In the genomic region with DNA sequence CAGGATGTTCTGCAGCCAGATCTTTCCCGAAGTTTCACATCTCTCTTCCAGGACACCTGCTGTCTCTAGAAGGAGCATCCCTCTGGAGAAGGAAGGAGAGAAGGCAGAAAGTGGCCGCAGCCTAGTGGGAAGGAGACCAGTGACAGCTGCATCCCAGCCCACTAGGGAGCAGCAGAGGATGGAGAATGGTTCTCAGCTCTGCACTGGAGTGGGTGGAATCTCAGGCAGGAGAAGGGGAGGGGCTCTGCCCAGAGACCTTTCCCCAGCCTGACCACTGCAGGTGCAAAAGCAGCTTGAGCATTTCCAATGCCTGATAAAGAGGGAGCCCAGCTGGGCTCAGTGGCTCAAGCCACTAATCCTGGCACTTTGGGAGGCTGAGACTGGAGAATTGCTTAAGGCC, we compare ENCODE assay signal across 8 cellular contexts. TPM values are rescaled to one million over a fixed set of nuclear protein-coding genes. Genes with fewer than 3 reads are reported as not detected.
A peak's percentile ranks its signal among the peaks of the same experiment; 100 is the strongest.
DNase-seq lines count a peak whose midpoint lies in the region; ATAC-seq and TF ChIP-seq lines count a peak whose summit lies in the region.

No MANE protein-coding gene starts in this region.

- 6 to 10% methylated on average over 2 of the region's 2 CpGs for WGBS in thyroid gland, 2 donors

- no peak for TF ChIP-seq POLR2A in HCT116 (IDR thresholded peaks at IDR 0.05; ENCODE audit: borderline replicate concordance, extremely low read depth, insufficient read depth, insufficient read length)
- no peak for TF ChIP-seq POLR2A in thyroid gland (IDR thresholded peaks at IDR 0.05)

- peak; percentile 93 for TF ChIP-seq RAD21 in HCT116 (IDR thresholded peaks at IDR 0.05; ENCODE audit: low read depth)

- DNase-seq in AG09319 (ENCODE audit: extremely low read depth, low read depth), result no peak
- DNase-seq in HCT116 (ENCODE audit: low read depth, low spot score), result peak; percentile 60
- DNase-seq in NCI-H446 treated with DMSO at 0.1 percent for 48 hours (lab: John Stamatoyannopoulos, UW), result peak; percentile 4
- peak; percentile 82 for DNase-seq in astrocyte of the hippocampus (ENCODE audit: low read depth, low spot score)
- DNase-seq in hypothalamus (lab: John Stamatoyannopoulos, UW), result peak in 41 of 51 donors; percentile 6 to 78 (median 43)
- peak; percentile 70 to 73 for DNase-seq in thyroid gland
- DNase-seq in activated gamma-delta T cell (lab: John Stamatoyannopoulos, UW), result no peak

- H3K9me3 ChIP-seq in HCT116 (ENCODE audit: control insufficient read depth in 1 of 2, insufficient read depth in 1 of 2, low read depth in 1 of 2, low read length in 2 of 2) (no peaks in the 10 kb centered on the region), thyroid gland (no peaks in the 10 kb centered on the region)

- H2AFZ ChIP-seq in HCT116 (ENCODE audit: low read depth, low read length, poor library complexity, severe bottlenecking), result no peak overlapping the region

- peak; percentile 70 for TF ChIP-seq CTCF in AG09319 (IDR thresholded peaks at IDR 0.05; ENCODE audit: low read depth, low read length)
- peak; percentile 80 to 91 (median 86) for TF ChIP-seq CTCF in HCT116 (IDR thresholded peaks at IDR 0.05 in 2 of 3, conservative IDR thresholded peaks at IDR 0.05 in 1 of 3; ENCODE audit: borderline replicate concordance in 1 of 3, insufficient read depth in 1 of 3, low read depth in 2 of 3, low read length in 2 of 3)
- TF ChIP-seq CTCF in thyroid gland (IDR thresholded peaks at IDR 0.05), result peak in 5 of 6 experiments; percentile 41 to 81 (median 68)

- POLR2A ChIA-PET in HCT116 (lab: Charles Lee), result no interaction called here

- ATAC-seq in HCT116 (peak; percentile 92), GM21423 (IDR thresholded peaks at IDR 0.05; ENCODE audit: unreplicated experiment) (no peak)

- H3K4me1 ChIP-seq in HCT116 (ENCODE audit: control insufficient read depth in 1 of 2, insufficient read depth in 2 of 2, low read length in 2 of 2) (peaks cover 2 to 3% of the 10 kb centered on the region in 2 experiments; a peak in 1 of 4 replicates), thyroid gland (peaks cover 15 to 20% of the 10 kb centered on the region in 2 donors)

- H3K9ac ChIP-seq in HCT116 (ENCODE audit: low read length), result no peak overlapping the region

- H3K4me2 ChIP-seq in HCT116 (ENCODE audit: low read length), result no peak overlapping the region

- BruUV-seq in HCT116 (replicated peaks; lab: Mats Ljungman, UMichigan), result no TSS peak

- H3K36me3 ChIP-seq in HCT116 (ENCODE audit: control insufficient read depth in 1 of 2, insufficient read depth in 2 of 2, low read length in 2 of 2), result no peaks in the 10 kb centered on the region
- H3K36me3 ChIP-seq in thyroid gland, result no peaks in the 10 kb centered on the region

- H3K4me3 ChIP-seq in HCT116 (replicated peaks in 1 of 2; ENCODE audit: low read depth in 1 of 2, low read length in 2 of 2), result no peak overlapping the region
- H3K4me3 ChIP-seq in thyroid gland (replicated peaks in 1 of 3), result no peak overlapping the region

- no peaks in the 10 kb centered on the region for H3K9me2 ChIP-seq in HCT116 (ENCODE audit: insufficient read depth)

- CTCF ChIA-PET in HCT116 (lab: Charles Lee), result interaction anchor here (0.6 to 2.9 kb wide), 16 partner anchors 57 to 419 kb away, joined by 3 to 31 read pairs (median 6); a partner anchor contains a TSS

- peaks cover 4% of the 10 kb centered on the region; the same call in 1 of the 2 replicates for H3K27me3 ChIP-seq in HCT116 (ENCODE audit: insufficient read depth, low read length)
- H3K27me3 ChIP-seq in thyroid gland, result no peaks in the 10 kb centered on the region

- H3K79me2 ChIP-seq in HCT116 (ENCODE audit: insufficient read depth, low read length), result no peaks in the 10 kb centered on the region

- H3K27ac ChIP-seq in HCT116 (ENCODE audit: low read depth, low read length) (no peak overlapping the region), thyroid gland (no peak overlapping the region)

- intact Hi-C loops in HCT116 (cut with micrococcal nuclease), result loop anchor here (1.0 to 5.0 kb wide), 5 partner anchors 60 to 677 kb away; no protein-coding TSS in a partner anchor
- intact Hi-C loops in thyroid gland (cut with DNase I), result loop anchor here (2.0 to 5.0 kb wide), 2 partner anchors 235 to 315 kb away; no protein-coding TSS in a partner anchor

- H4K20me1 ChIP-seq in HCT116 (ENCODE audit: insufficient read depth), result no peaks in the 10 kb centered on the region

- RAD21 ChIA-PET in HCT116 (lab: Charles Lee; ENCODE audit: low non-redundant PET in 1 of 2, low total read pairs in 2 of 2, uncharacterized antibody in 2 of 2, unreplicated experiment in 2 of 2), result interaction anchor here (1.0 to 1.6 kb wide), 6 partner anchors 235 to 316 kb away, joined by 3 to 8 read pairs (median 5); no protein-coding TSS in a partner anchor

TF ChIP-seq in HCT116, 20 proteins besides CTCF, POLR2A, EP300 and RAD21:
- TF ChIP-seq ZNF274 (IDR thresholded peaks at IDR 0.05; ENCODE audit: low read depth, low read length) (no peak), EGR1 (IDR thresholded peaks at IDR 0.05; ENCODE audit: low read depth) (peak; percentile 38; the same call in 1 of the 2 replicates), YY1 (IDR thresholded peaks at IDR 0.05; ENCODE audit: extremely low read depth, insufficient replicate concordance, low read depth, low read length) (peak; percentile 15)

RNA-seq across cellular contexts. Expression of a gene that starts 32.3 kb away (rescaled TPM):
- total RNA-seq in HCT116 (2021; ENCODE audit: unreplicated experiment), result not detected
- polyA plus RNA-seq in HCT116 (2012), result not detected in 2 replicates
- total RNA-seq in thyroid gland, result not detected

Comparison
In these comparisons a context has a peak if more than half of its experiments do, and no peak if none do; other contexts are left out.
1. DNase-seq: peak in HCT116 (single experiment), NCI-H446 treated with DMSO at 0.1 percent for 48 hours (single experiment), astrocyte of the hippocampus (single experiment), hypothalamus (41 of 51) and thyroid gland (2 of 2); none in AG09319 (single experiment) and activated gamma-delta T cell (single experiment).
2. Peak in every context shown above with its lines, with median percentiles within 50 percentile points of each other: CTCF ChIP-seq.